Comparison of ENCODE assay signal across 13 cellular contexts in the genomic region with DNA sequence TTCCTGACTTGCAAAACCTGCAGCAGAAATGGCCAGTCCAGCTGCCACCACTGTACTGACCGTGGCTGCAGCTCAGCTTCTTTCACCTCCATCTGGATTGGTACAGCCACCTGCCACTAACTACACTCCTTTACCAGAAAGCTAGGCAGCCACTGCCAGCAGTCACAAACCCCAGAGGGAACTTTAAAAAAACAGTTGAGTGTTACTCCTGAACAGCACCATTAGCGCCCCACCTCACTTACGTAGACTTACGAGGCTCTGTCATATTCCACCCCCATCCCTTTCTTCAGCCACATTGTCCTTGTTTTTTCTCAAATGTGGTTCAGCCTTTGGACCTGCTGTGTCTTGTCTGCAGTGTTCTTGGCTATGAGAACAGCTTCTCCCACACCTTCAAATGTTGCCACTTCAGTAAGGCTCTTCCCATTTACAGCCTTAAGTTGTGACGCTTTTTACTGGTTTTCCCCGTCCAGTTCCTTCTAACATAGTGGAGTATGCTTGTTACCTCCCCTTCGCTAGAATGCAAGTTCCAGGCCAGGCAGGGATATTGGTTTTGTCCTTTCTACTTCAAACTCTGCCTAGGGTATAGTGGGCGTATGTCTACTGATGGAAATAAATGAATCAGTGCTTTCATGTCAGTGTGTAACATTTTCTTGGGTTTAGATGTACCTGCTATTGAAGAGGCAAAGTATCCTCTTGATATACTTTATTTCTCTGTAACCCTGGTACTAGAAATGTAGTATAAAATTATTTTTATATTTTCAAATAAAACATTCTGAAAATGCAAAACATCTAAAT. TPM values are rescaled to one million over a fixed set of nuclear protein-coding genes. Genes with fewer than 3 reads are reported as not detected.
DNase-seq lines count a peak whose midpoint lies in the region; ATAC-seq and TF ChIP-seq lines count a peak whose summit lies in the region.
"Had no signal": no experiment of that assay in that cellular context is flagged by ENCODE, and none has a peak within 500 bp of the region (broad histone marks: within the 10 kb centered on the region; RNA-seq: fewer than 3 reads in every experiment).

No MANE protein-coding gene starts in this region.

- no peak for TF ChIP-seq CTCF in endothelial cell (IDR thresholded peaks at IDR 0.05; ENCODE audit: unreplicated experiment)
- no peak for TF ChIP-seq CTCF in gastrocnemius medialis (IDR thresholded peaks at IDR 0.05 in 4 of 5, conservative IDR thresholded peaks at IDR 0.05 in 1 of 5)
- no peak for TF ChIP-seq CTCF in prostate gland (IDR thresholded peaks at IDR 0.05)

- DNase-seq in activated T-cell treated with anti-CD3 and anti-CD28 coated beads, Interleukin-2, amount 50 U/mL, for 24 hours: no peak
- no peak for DNase-seq in activated T-cell treated with anti-CD3 and anti-CD28 coated beads, Interleukin-2, amount 50 U/mL, for 48 hours
- DNase-seq in OCI-M1 (lab: John Stamatoyannopoulos, UW) (peak; percentile 37), endothelial cell (ENCODE audit: low spot score) (no peak), gastrocnemius medialis (no peak), prostate gland (ENCODE audit: low spot score) (no peak), AG20443 (ENCODE audit: low spot score) (no peak)
- DNase-seq: activated CD4-positive, alpha-beta T cell treated with anti-CD3 and anti-CD28 coated beads, Interleukin-2, amount 50 U/mL, for 48 hours; central memory CD4-positive, alpha-beta T cell; mesendoderm; SHP77 treated with DMSO at 0.1 percent for 48 hours had no signal

- H3K9me3 Mint-ChIP-seq in activated T-cell treated with anti-CD3 and anti-CD28 coated beads, Interleukin-2, amount 50 U/mL, for 24 hours: no peaks in the 10 kb centered on the region
- H3K9me3 Mint-ChIP-seq in endothelial cell (ENCODE audit: unreplicated experiment): no peaks in the 10 kb centered on the region

- H3K9me3 ChIP-seq in gastrocnemius medialis (no peaks in the 10 kb centered on the region), prostate gland (no peaks in the 10 kb centered on the region)
- H3K9me3 ChIP-seq: BLaER1 had no signal

- 61% methylated on average over 8 of the region's 8 CpGs for WGBS in prostate gland

- H3K27ac Mint-ChIP-seq in activated T-cell treated with anti-CD3 and anti-CD28 coated beads, Interleukin-2, amount 50 U/mL, for 24 hours: peak overlapping the region; percentile 50
- H3K27ac Mint-ChIP-seq in endothelial cell (ENCODE audit: unreplicated experiment): no peak overlapping the region

- no peaks in the 10 kb centered on the region for H3K27me3 Mint-ChIP-seq in activated T-cell treated with anti-CD3 and anti-CD28 coated beads, Interleukin-2, amount 50 U/mL, for 24 hours
- peaks cover 2% of the 10 kb centered on the region for H3K27me3 Mint-ChIP-seq in endothelial cell (ENCODE audit: unreplicated experiment)

- peaks cover 84% of the 10 kb centered on the region for H3K36me3 Mint-ChIP-seq in activated T-cell treated with anti-CD3 and anti-CD28 coated beads, Interleukin-2, amount 50 U/mL, for 24 hours (ENCODE audit: low read depth)
- peaks cover 33% of the 10 kb centered on the region for H3K36me3 Mint-ChIP-seq in endothelial cell (ENCODE audit: low read depth, unreplicated experiment)

- H3K27me3 ChIP-seq in gastrocnemius medialis (no peaks in the 10 kb centered on the region), prostate gland (replicated peaks; ENCODE audit: insufficient read depth) (no peaks in the 10 kb centered on the region)
- H3K27me3 ChIP-seq: BLaER1 had no signal

- peak overlapping the region in 3 of 4 donors; percentile 11 to 37 (median 29) for H3K27ac ChIP-seq in gastrocnemius medialis
- no peak overlapping the region for H3K27ac ChIP-seq in prostate gland
- H3K27ac ChIP-seq: BLaER1 had no signal

- TF ChIP-seq POLR2A in gastrocnemius medialis (IDR thresholded peaks at IDR 0.05) (no peak), prostate gland (IDR thresholded peaks at IDR 0.05) (no peak)

- H3K36me3 ChIP-seq in gastrocnemius medialis (peaks cover 0 to 47% of the 10 kb centered on the region in 2 donors), prostate gland (peaks cover 3 to 6% of the 10 kb centered on the region in 2 donors)

- intact Hi-C loops in gastrocnemius medialis (cut with DNase I; ENCODE audit: low total_unique reads) (no loop called here), prostate gland (cut with DNase I) (no loop called here)

- in situ Hi-C loops in gastrocnemius medialis (cut with MboI; ENCODE audit: low sequenced_read_pairs in 4 of 4): no loop called here

- peaks cover 27 to 34% of the 10 kb centered on the region in 2 donors for H3K4me1 ChIP-seq in gastrocnemius medialis
- no peaks in the 10 kb centered on the region for H3K4me1 ChIP-seq in prostate gland (replicated peaks)
- H3K4me1 ChIP-seq: BLaER1 had no signal

- H3K4me3 ChIP-seq in gastrocnemius medialis: no peak overlapping the region
- no peak overlapping the region for H3K4me3 ChIP-seq in prostate gland
- H3K4me3 ChIP-seq: BLaER1 had no signal

- no peak overlapping the region for H3K4me3 Mint-ChIP-seq in activated T-cell treated with anti-CD3 and anti-CD28 coated beads, Interleukin-2, amount 50 U/mL, for 24 hours
- H3K4me3 Mint-ChIP-seq in endothelial cell (ENCODE audit: unreplicated experiment): peak overlapping the region; percentile 48

- H3K4me1 Mint-ChIP-seq in activated T-cell treated with anti-CD3 and anti-CD28 coated beads, Interleukin-2, amount 50 U/mL, for 24 hours (ENCODE audit: low read depth): peaks cover 48% of the 10 kb centered on the region
- no peaks in the 10 kb centered on the region for H3K4me1 Mint-ChIP-seq in endothelial cell (ENCODE audit: unreplicated experiment)

- ATAC-seq in gastrocnemius medialis: peak in 1 of 2 donors; percentile 33
- ATAC-seq in HG02678 (IDR thresholded peaks at IDR 0.05; ENCODE audit: unreplicated experiment): no peak

RNA-seq across cellular contexts. Expression of a gene that starts 17.1 kb away (rescaled TPM):
- total RNA-seq in endothelial cell (ENCODE audit: unreplicated experiment): 264 TPM
- total RNA-seq in gastrocnemius medialis: 10 to 100 TPM; 16.1 to 32.2 (median 22.4) TPM
- total RNA-seq in prostate gland: 10 to 100 TPM; 56.5 to 57.0 TPM

RNA-seq across cellular contexts. Expression of a gene that starts 34.9 kb away (rescaled TPM):
- total RNA-seq in endothelial cell (ENCODE audit: unreplicated experiment): 50.6 TPM
- total RNA-seq in gastrocnemius medialis: 10 to 100 TPM; 33.0 to 93.3 (median 59.1) TPM
- total RNA-seq in prostate gland: 100 to 1,000 TPM in 1 of 2 donors, 10 to 100 TPM in 1; 98.6 to 126 TPM

Comparison
In these comparisons a context has a peak if more than half of its experiments do, and no peak if none do; other contexts are left out.
1. H3K27ac ChIP-seq: peak in gastrocnemius medialis (3 of 4); none in prostate gland (0 of 2).